ENCODE assay signal across 8 cellular contexts in genomic region chr7:6271694-6272371, GRCh38. TPM values are rescaled to one million over a fixed set of nuclear protein-coding genes. Genes with fewer than 3 reads are reported as not detected.
DNase-seq lines count a peak whose midpoint lies in the region; ATAC-seq, FAIRE-seq and TF ChIP-seq lines count a peak whose summit lies in the region.

No MANE protein-coding gene starts in this region.

- peak overlapping the region; percentile 88 to 96 (median 92) for H3K4me3 ChIP-seq in fibroblast of lung (replicated peaks in 1 of 4; ENCODE audit: control extremely low read depth in 1 of 4, insufficient read depth in 1 of 4, low read depth in 3 of 4, low read length in 4 of 4)
- H3K4me3 ChIP-seq in neural progenitor cell = peak overlapping the region; percentile 97

- H3K4me2 ChIP-seq in fibroblast of lung (ENCODE audit: extremely low read depth, insufficient read depth, low read length) = peak overlapping the region; percentile 95
- H3K4me2 ChIP-seq in neural progenitor cell = peak overlapping the region; percentile 97

- POLR2A ChIA-PET in activated CD8-positive, alpha-beta T cell treated with anti-CD3 and anti-CD28 coated beads for 36 hours (lab: Charles Lee) = interaction anchor here (0.6 kb wide), 1 partner anchor 55 kb away, joined by 3 read pairs; no protein-coding TSS in a partner anchor

- H3K36me3 Mint-ChIP-seq in activated CD8-positive, alpha-beta T cell treated with anti-CD3 and anti-CD28 coated beads for 36 hours (ENCODE audit: low read depth) = no peaks in the 10 kb centered on the region
- H3K36me3 Mint-ChIP-seq in neural progenitor cell = no peaks in the 10 kb centered on the region

- DNase-seq in NCI-H2107 treated with DMSO at 0.1 percent for 48 hours (lab: John Stamatoyannopoulos, UW; ENCODE audit: unreplicated experiment) (peak; percentile 6), NCI-H2107 (lab: John Stamatoyannopoulos, UW) (no peak), fibroblast of lung (ENCODE audit: low read depth in 2 of 2) (no peak), neural progenitor cell (ENCODE audit: low spot score) (no peak), RCC 7860 (ENCODE audit: low spot score) (no peak)
- peak; percentile 22 for DNase-seq in activated CD8-positive, alpha-beta T cell treated with anti-CD3 and anti-CD28 coated beads for 36 hours
- DNase-seq in effector CD8-positive, alpha-beta T cell (lab: John Stamatoyannopoulos, UW) = no peak

- intact Hi-C loops in activated CD8-positive, alpha-beta T cell treated with anti-CD3 and anti-CD28 coated beads for 36 hours (cut with micrococcal nuclease) = no loop called here

- CTCF ChIA-PET in activated CD8-positive, alpha-beta T cell treated with anti-CD3 and anti-CD28 coated beads for 36 hours (lab: Charles Lee) = interaction anchor here (0.9 to 2.1 kb wide), 4 partner anchors 10 to 165 kb away, joined by 3 to 7 read pairs (median 4); no protein-coding TSS in a partner anchor

- peaks cover 26% of the 10 kb centered on the region for H3K27me3 Mint-ChIP-seq in activated CD8-positive, alpha-beta T cell treated with anti-CD3 and anti-CD28 coated beads for 36 hours
- peaks cover 4% of the 10 kb centered on the region for H3K27me3 Mint-ChIP-seq in neural progenitor cell (ENCODE audit: insufficient read depth, low read depth)

- peak overlapping the region; percentile 81 for H3K9ac ChIP-seq in fibroblast of lung (ENCODE audit: insufficient read depth, low read length)
- peak overlapping the region; percentile 69 for H3K9ac ChIP-seq in neural progenitor cell

- no peak overlapping the region for H2AFZ ChIP-seq in fibroblast of lung (ENCODE audit: low read length)
- peak overlapping the region; percentile 80 for H2AFZ ChIP-seq in neural progenitor cell (replicated peaks)

- H3K9me3 ChIP-seq in fibroblast of lung (ENCODE audit: control insufficient read depth, insufficient read depth, low read depth, low read length) (no peaks in the 10 kb centered on the region), neural progenitor cell (ENCODE audit: low read depth) (no peaks in the 10 kb centered on the region)

- H3K4me3 Mint-ChIP-seq in activated CD8-positive, alpha-beta T cell treated with anti-CD3 and anti-CD28 coated beads for 36 hours = peak overlapping the region; percentile 79
- peak overlapping the region; percentile 97 for H3K4me3 Mint-ChIP-seq in neural progenitor cell

- no peak for TF ChIP-seq CTCF in activated CD8-positive, alpha-beta T cell treated with anti-CD3 and anti-CD28 coated beads for 36 hours (IDR thresholded peaks at IDR 0.05)
- no peak for TF ChIP-seq CTCF in fibroblast of lung (conservative IDR thresholded peaks at IDR 0.05 in 1 of 2, IDR thresholded peaks at IDR 0.05 in 1 of 2; ENCODE audit: low read depth in 1 of 2, low read length in 2 of 2)
- no peak for TF ChIP-seq CTCF in neural progenitor cell (IDR thresholded peaks at IDR 0.05)

- H3K36me3 ChIP-seq in fibroblast of lung (ENCODE audit: control insufficient read depth, insufficient read depth, low read length) (no peaks in the 10 kb centered on the region), neural progenitor cell (no peaks in the 10 kb centered on the region)

- no peaks in the 10 kb centered on the region for H3K27me3 ChIP-seq in fibroblast of lung (ENCODE audit: control insufficient read depth, insufficient read depth, low read length)
- H3K27me3 ChIP-seq in neural progenitor cell = peaks cover 27% of the 10 kb centered on the region

- H3K4me1 ChIP-seq in fibroblast of lung (ENCODE audit: control insufficient read depth, extremely low read depth, insufficient read depth, low read length) (peaks cover 8% of the 10 kb centered on the region), neural progenitor cell (peaks cover 10% of the 10 kb centered on the region)

- H3K79me2 ChIP-seq in fibroblast of lung (ENCODE audit: control insufficient read depth, insufficient read depth, low read length) (peaks cover 49% of the 10 kb centered on the region), neural progenitor cell (ENCODE audit: low read depth) (peaks cover 46% of the 10 kb centered on the region)

- H3K9me3 Mint-ChIP-seq in activated CD8-positive, alpha-beta T cell treated with anti-CD3 and anti-CD28 coated beads for 36 hours = no peaks in the 10 kb centered on the region
- H3K9me3 Mint-ChIP-seq in neural progenitor cell = no peaks in the 10 kb centered on the region

- H3K4me1 Mint-ChIP-seq in activated CD8-positive, alpha-beta T cell treated with anti-CD3 and anti-CD28 coated beads for 36 hours (ENCODE audit: low read depth) = peaks cover 17% of the 10 kb centered on the region
- peaks cover 19% of the 10 kb centered on the region for H3K4me1 Mint-ChIP-seq in neural progenitor cell

- H3K27ac ChIP-seq in fibroblast of lung (ENCODE audit: insufficient read depth, low read length) = peak overlapping the region; percentile 56
- H3K27ac ChIP-seq in neural progenitor cell = no peak overlapping the region

- no peak for FAIRE-seq in RCC 7860 (lab: Jason Lieb, UNC)

- peaks cover 8% of the 10 kb centered on the region for H3F3A ChIP-seq in neural progenitor cell (ENCODE audit: low read depth)

- peak overlapping the region; percentile 48 for H3K27ac Mint-ChIP-seq in activated CD8-positive, alpha-beta T cell treated with anti-CD3 and anti-CD28 coated beads for 36 hours
- no peak overlapping the region for H3K27ac Mint-ChIP-seq in neural progenitor cell

- no peaks in the 10 kb centered on the region for H4K20me1 ChIP-seq in fibroblast of lung (ENCODE audit: control insufficient read depth, extremely low read depth, insufficient read depth, low read length)
- H4K20me1 ChIP-seq in neural progenitor cell (ENCODE audit: low read depth) = peaks cover 29% of the 10 kb centered on the region

- ATAC-seq in HG03520 (IDR thresholded peaks at IDR 0.05; ENCODE audit: unreplicated experiment) = peak; percentile 8
- peak; percentile 17 for ATAC-seq in activated CD8-positive, alpha-beta T cell treated with anti-CD3 and anti-CD28 coated beads for 36 hours

RNA-seq across cellular contexts. Expression of gene CYTH3, which starts 0.6 kb away (rescaled TPM):
- total RNA-seq in activated CD8-positive, alpha-beta T cell treated with anti-CD3 and anti-CD28 coated beads for 36 hours = 1 to 10 TPM in 1 of 2 experiments, under 1 TPM in 1; 0.92 to 2.3 TPM
- total RNA-seq in fibroblast of lung (24.4 and 39.1 TPM in 2 replicates), neural progenitor cell (ENCODE audit: low replicate concordance) (10.9 and 16.5 TPM in 2 replicates)
- polyA plus RNA-seq in fibroblast of lung = 38.6 and 73.3 TPM in 2 replicates
- polyA plus RNA-seq in fibroblast of lung (2012) = 26.6 and 66.0 TPM in 2 replicates
- 44.2 and 57.2 TPM in 2 replicates for polyA minus RNA-seq in fibroblast of lung (ENCODE audit: low replicate concordance)

Comparison
In these comparisons a context has a peak if more than half of its experiments do, and no peak if none do; other contexts are left out.
1. DNase-seq: peak in NCI-H2107 treated with DMSO at 0.1 percent for 48 hours (single experiment) and activated CD8-positive, alpha-beta T cell treated with anti-CD3 and anti-CD28 coated beads for 36 hours (single experiment); none in NCI-H2107 (single experiment), fibroblast of lung (0 of 2), neural progenitor cell (single experiment), effector CD8-positive, alpha-beta T cell (single experiment) and RCC 7860 (single experiment).